In the genomic region with DNA sequence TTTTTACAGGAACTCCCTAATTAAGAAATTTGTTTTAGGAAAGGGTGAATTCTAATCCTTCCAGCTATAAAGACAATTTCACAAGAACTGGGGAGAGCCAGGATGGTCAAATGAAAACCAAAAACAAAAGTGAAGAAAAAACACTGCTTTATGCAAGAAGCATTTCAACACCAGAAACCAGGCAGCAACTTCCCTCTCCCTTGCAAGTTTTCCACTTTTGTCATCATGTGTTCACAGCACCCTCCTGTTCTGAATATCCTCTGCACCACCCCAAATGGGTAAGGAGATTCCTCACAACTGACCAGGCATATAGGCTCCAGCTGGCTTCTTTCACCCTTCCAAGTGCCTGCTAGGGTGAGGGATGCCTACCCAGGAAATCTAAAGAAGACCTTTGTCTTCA, we compare ENCODE assay signal across 1 cellular context.
TF ChIP-seq lines count a peak whose summit lies in the region.

No MANE protein-coding gene starts in this region.

TF ChIP-seq in SK-N-SH, 30 proteins besides CTCF, POLR2A, EP300 and RAD21 (continued from another document):
- TF ChIP-seq, protein P1, sequence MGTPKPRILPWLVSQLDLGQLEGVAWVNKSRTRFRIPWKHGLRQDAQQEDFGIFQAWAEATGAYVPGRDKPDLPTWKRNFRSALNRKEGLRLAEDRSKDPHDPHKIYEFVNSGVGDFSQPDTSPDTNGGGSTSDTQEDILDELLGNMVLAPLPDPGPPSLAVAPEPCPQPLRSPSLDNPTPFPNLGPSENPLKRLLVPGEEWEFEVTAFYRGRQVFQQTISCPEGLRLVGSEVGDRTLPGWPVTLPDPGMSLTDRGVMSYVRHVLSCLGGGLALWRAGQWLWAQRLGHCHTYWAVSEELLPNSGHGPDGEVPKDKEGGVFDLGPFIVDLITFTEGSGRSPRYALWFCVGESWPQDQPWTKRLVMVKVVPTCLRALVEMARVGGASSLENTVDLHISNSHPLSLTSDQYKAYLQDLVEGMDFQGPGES (IDR thresholded peaks at IDR 0.05; ENCODE audit: low read depth, low read length) = no peak
